In genomic region chr22:33519140-33519973, GRCh38 we compare ENCODE assay signal across 8 cellular contexts.
DNase-seq lines count a peak whose midpoint lies in the region; ATAC-seq and TF ChIP-seq lines count a peak whose summit lies in the region.

No MANE protein-coding gene starts in this region.

- peak; percentile 54 to 81 (median 70) for TF ChIP-seq CTCF in adrenal gland (IDR thresholded peaks at IDR 0.05)

- no peaks in the 10 kb centered on the region for H3K9me3 ChIP-seq in adrenal gland (replicated peaks in 1 of 3)
- no peaks in the 10 kb centered on the region for H3K9me3 ChIP-seq in CD4-positive, alpha-beta memory T cell (ENCODE audit: control insufficient read depth in 1 of 2, low read length in 2 of 2)

- no peaks in the 10 kb centered on the region for H3K27me3 ChIP-seq in adrenal gland
- no peaks in the 10 kb centered on the region for H3K27me3 ChIP-seq in CD4-positive, alpha-beta memory T cell (ENCODE audit: insufficient read depth, low read length)

- peaks cover 0 to 2% of the 10 kb centered on the region in 2 donors for H3K36me3 Mint-ChIP-seq in activated T-cell treated with anti-CD3 and anti-CD28 coated beads, Interleukin-2, amount 50 U/mL, for 72 hours (ENCODE audit: insufficient read depth in 2 of 2)
- no peaks in the 10 kb centered on the region for H3K36me3 Mint-ChIP-seq in CD4-positive, alpha-beta memory T cell

- H3K27ac ChIP-seq in adrenal gland = no peak overlapping the region
- no peak overlapping the region for H3K27ac ChIP-seq in CD4-positive, alpha-beta memory T cell (ENCODE audit: low read depth, low read length)

- H3K27ac Mint-ChIP-seq in activated T-cell treated with anti-CD3 and anti-CD28 coated beads, Interleukin-2, amount 50 U/mL, for 72 hours = no peak overlapping the region
- H3K27ac Mint-ChIP-seq in CD4-positive, alpha-beta memory T cell = peak overlapping the region in 1 of 7 donors; percentile 10

- CTCF ChIA-PET in CD4-positive, alpha-beta memory T cell (lab: Charles Lee; ENCODE audit: partially characterized antibody) = interaction anchor here (0.7 to 0.9 kb wide), 2 partner anchors 14 to 28 kb away, joined by 3 read pairs; no protein-coding TSS in a partner anchor

- intact Hi-C loops in adrenal gland (cut with DNase I) (loop anchor here in 1 of 2 donors (10.0 kb wide), 2 partner anchors 215 to 595 kb away; no protein-coding TSS in a partner anchor), sciatic nerve (cut with DNase I) (no loop called here)
- intact Hi-C loops in CD4-positive, alpha-beta memory T cell (cut with micrococcal nuclease) = no loop called here

- TF ChIP-seq POLR2A in adrenal gland (IDR thresholded peaks at IDR 0.05) = no peak

- DNase-seq in activated T-cell treated with anti-CD3 and anti-CD28 coated beads, Interleukin-2, amount 50 U/mL, for 72 hours = peak; percentile 1 to 43
- DNase-seq in activated T-cell treated with anti-CD3 and anti-CD28 coated beads, Interleukin-2, amount 50 U/mL, for 1 hour = no peak
- DNase-seq in NAMALWA (ENCODE audit: low spot score) = peak; percentile 83
- peak in 6 of 7 donors; percentile 26 to 67 (median 52) for DNase-seq in adrenal gland
- DNase-seq in hepatic stellate cell (ENCODE audit: low spot score) = peak; percentile 43
- DNase-seq in sciatic nerve (ENCODE audit: low spot score) = no peak
- no peak for DNase-seq in CD4-positive, alpha-beta memory T cell

- POLR2A ChIA-PET in CD4-positive, alpha-beta memory T cell (lab: Charles Lee; ENCODE audit: partially characterized antibody) = interaction anchor here (0.7 kb wide), 1 partner anchor 45 kb away, joined by 3 read pairs; no protein-coding TSS in a partner anchor

- peak in 1 of 2 donors; percentile 44 for ATAC-seq in activated T-cell treated with anti-CD3 and anti-CD28 coated beads, Interleukin-2, amount 50 U/mL, for 72 hours (replicated peaks in 1 of 2)
- ATAC-seq in sciatic nerve (peak; percentile 82), GM18870 (IDR thresholded peaks at IDR 0.05; ENCODE audit: unreplicated experiment) (no peak)

- WGBS in adrenal gland, 4 donors = 35 to 42% (median 38%) methylated on average over 13 of the region's 13 CpGs

- H3K9me3 Mint-ChIP-seq in activated T-cell treated with anti-CD3 and anti-CD28 coated beads, Interleukin-2, amount 50 U/mL, for 72 hours = peaks cover 0 to 7% of the 10 kb centered on the region in 2 donors
- H3K9me3 Mint-ChIP-seq in CD4-positive, alpha-beta memory T cell = peaks cover 0 to 12% (median 2%) of the 10 kb centered on the region in 8 donors

- H3K4me1 Mint-ChIP-seq in activated T-cell treated with anti-CD3 and anti-CD28 coated beads, Interleukin-2, amount 50 U/mL, for 72 hours (ENCODE audit: low read depth) = no peaks in the 10 kb centered on the region
- no peaks in the 10 kb centered on the region for H3K4me1 Mint-ChIP-seq in CD4-positive, alpha-beta memory T cell

- no peaks in the 10 kb centered on the region for H3K27me3 Mint-ChIP-seq in activated T-cell treated with anti-CD3 and anti-CD28 coated beads, Interleukin-2, amount 50 U/mL, for 72 hours (ENCODE audit: low read depth)
- peaks cover 0 to 1% of the 10 kb centered on the region in 2 donors for H3K27me3 Mint-ChIP-seq in CD4-positive, alpha-beta memory T cell

- no peak overlapping the region for H3K4me3 ChIP-seq in adrenal gland
- no peak overlapping the region for H3K4me3 ChIP-seq in CD4-positive, alpha-beta memory T cell (ENCODE audit: low read length in 2 of 2)

- H3K36me3 ChIP-seq in adrenal gland (replicated peaks in 1 of 2) = no peaks in the 10 kb centered on the region
- H3K36me3 ChIP-seq in CD4-positive, alpha-beta memory T cell (ENCODE audit: insufficient read depth, low read length) = no peaks in the 10 kb centered on the region

- H3K4me1 ChIP-seq in adrenal gland (replicated peaks in 1 of 2) = no peaks in the 10 kb centered on the region
- no peaks in the 10 kb centered on the region for H3K4me1 ChIP-seq in CD4-positive, alpha-beta memory T cell (ENCODE audit: insufficient read depth, low read length)

- H3K4me3 Mint-ChIP-seq in activated T-cell treated with anti-CD3 and anti-CD28 coated beads, Interleukin-2, amount 50 U/mL, for 72 hours = no peak overlapping the region
- H3K4me3 Mint-ChIP-seq in CD4-positive, alpha-beta memory T cell = no peak overlapping the region

Comparison
In these comparisons a context has a peak if more than half of its experiments do, and no peak if none do; other contexts are left out.
1. DNase-seq: peak in activated T-cell treated with anti-CD3 and anti-CD28 coated beads, Interleukin-2, amount 50 U/mL, for 72 hours (2 of 2), NAMALWA (single experiment), adrenal gland (6 of 7) and hepatic stellate cell (single experiment); none in activated T-cell treated with anti-CD3 and anti-CD28 coated beads, Interleukin-2, amount 50 U/mL, for 1 hour (single experiment), sciatic nerve (single experiment) and CD4-positive, alpha-beta memory T cell (0 of 5).